ENCODE assay signal across 10 cellular contexts in genomic region chr4:111400736-111401135, GRCh38.
DNase-seq lines count a peak whose midpoint lies in the region; ATAC-seq and TF ChIP-seq lines count a peak whose summit lies in the region.
"Had no signal": no experiment of that assay in that cellular context is flagged by ENCODE, and none has a peak within 500 bp of the region (broad histone marks: within the 10 kb centered on the region; RNA-seq: fewer than 3 reads in every experiment).

No MANE protein-coding gene starts in this region.

- H3K79me2 ChIP-seq in SK-N-SH (ENCODE audit: insufficient read depth): no peaks in the 10 kb centered on the region

- H3K4me1 ChIP-seq in SK-N-SH (ENCODE audit: control insufficient read depth in 1 of 2, insufficient read depth in 2 of 2, low read depth in 1 of 2, low read length in 1 of 2) (peaks cover 0 to 10% of the 10 kb centered on the region in 2 experiments; a peak in 3 of 4 replicates), heart left ventricle (peaks cover 0 to 31% (median 10%) of the 10 kb centered on the region in 12 donors), prostate gland (replicated peaks) (no peaks in the 10 kb centered on the region)
- H3K4me1 ChIP-seq: colonic mucosa had no signal

- TF ChIP-seq POLR2A in heart left ventricle (IDR thresholded peaks at IDR 0.05): no peak
- no peak for TF ChIP-seq POLR2A in prostate gland (IDR thresholded peaks at IDR 0.05)

- peak; percentile 73 for ATAC-seq in Right ventricle myocardium inferior
- peak; percentile 71 to 83 (median 78) for ATAC-seq in heart left ventricle
- no peak for ATAC-seq in GM21529 (IDR thresholded peaks at IDR 0.05; ENCODE audit: unreplicated experiment)
- ATAC-seq: activated CD4-positive, CD25-positive, alpha-beta regulatory T cell treated with anti-CD3 and anti-CD28 coated beads, Interleukin-2, amount 50 U/mL, for 24 hours had no signal

- H3F3A ChIP-seq in SK-N-SH (replicated peaks; ENCODE audit: insufficient read depth): no peaks in the 10 kb centered on the region

- H3K27me3 ChIP-seq in SK-N-SH (ENCODE audit: insufficient read depth): no peaks in the 10 kb centered on the region
- no peaks in the 10 kb centered on the region for H3K27me3 ChIP-seq in heart left ventricle
- no peaks in the 10 kb centered on the region for H3K27me3 ChIP-seq in prostate gland (replicated peaks; ENCODE audit: insufficient read depth)
- H3K27me3 ChIP-seq: colonic mucosa had no signal

- H3K36me3 ChIP-seq in SK-N-SH (replicated peaks in 1 of 2; ENCODE audit: control insufficient read depth in 1 of 2, insufficient read depth in 2 of 2, low read length in 1 of 2) (no peaks in the 10 kb centered on the region), heart left ventricle (no peaks in the 10 kb centered on the region), prostate gland (no peaks in the 10 kb centered on the region)
- H3K36me3 ChIP-seq: colonic mucosa had no signal

- DNase-seq in Right ventricle myocardium inferior (ENCODE audit: missing footprints): no peak
- DNase-seq in cardiac septum (ENCODE audit: low spot score): no peak
- no peak for DNase-seq in SK-N-SH
- peak in 2 of 5 donors; percentile 21 to 42 for DNase-seq in heart left ventricle
- no peak for DNase-seq in effector CD8-positive, alpha-beta T cell (lab: John Stamatoyannopoulos, UW)
- no peak for DNase-seq in NCI-H128 (lab: John Stamatoyannopoulos, UW; ENCODE audit: unreplicated experiment)
- no peak for DNase-seq in prostate gland (ENCODE audit: low spot score)
- DNase-seq: colonic mucosa had no signal

- intact Hi-C loops in Right ventricle myocardium inferior (cut with DNase I): no loop called here
- intact Hi-C loops in cardiac septum (cut with DNase I): no loop called here
- intact Hi-C loops in heart left ventricle (cut with DNase I): no loop called here
- intact Hi-C loops in prostate gland (cut with DNase I): no loop called here

- H4K20me1 ChIP-seq in SK-N-SH (ENCODE audit: insufficient read depth): no peaks in the 10 kb centered on the region

- no peak overlapping the region for H2AFZ ChIP-seq in SK-N-SH (ENCODE audit: low read depth)

- H3K4me3 ChIP-seq in SK-N-SH (ENCODE audit: low read depth in 2 of 2, low read length in 1 of 2) (no peak overlapping the region), heart left ventricle (no peak overlapping the region), prostate gland (no peak overlapping the region)
- H3K4me3 ChIP-seq: colonic mucosa had no signal

- POLR2A ChIA-PET in SK-N-SH (lab: Yijun Ruan, JAX): no interaction called here

- no peaks in the 10 kb centered on the region for H3K9me2 ChIP-seq in SK-N-SH

- H3K27ac ChIP-seq in SK-N-SH (ENCODE audit: low read depth in 2 of 2, low read length in 1 of 2): peak overlapping the region in 1 of 2 experiments; percentile 85; a peak in 2 of 4 replicates
- H3K27ac ChIP-seq in heart left ventricle: no peak overlapping the region
- no peak overlapping the region for H3K27ac ChIP-seq in prostate gland
- H3K27ac ChIP-seq: colonic mucosa had no signal

- TF ChIP-seq CTCF in SK-N-SH (IDR thresholded peaks at IDR 0.05): no peak
- TF ChIP-seq CTCF in heart left ventricle (IDR thresholded peaks at IDR 0.05): no peak
- TF ChIP-seq CTCF in prostate gland (IDR thresholded peaks at IDR 0.05): no peak

- CTCF ChIA-PET in SK-N-SH (lab: Yijun Ruan, JAX): interaction anchor here (1.2 kb wide), 1 partner anchor 12 kb away, joined by 4 read pairs; no protein-coding TSS in a partner anchor

- H3K4me2 ChIP-seq in SK-N-SH: no peak overlapping the region

- 15% methylated on average over 4 of the region's 4 CpGs for WGBS in SK-N-SH (ENCODE audit: low lambda C conversion rate)
- WGBS in heart left ventricle, 4 donors: 21 to 28% (median 25%) methylated on average over 4 of the region's 4 CpGs
- 20% methylated on average over 4 of the region's 4 CpGs for whole genome bisulfite sequencing in prostate gland

- peak in 1 of 2 experiments; percentile 37; a peak in 1 of 4 replicates for TF ChIP-seq EP300 in SK-N-SH (IDR thresholded peaks at IDR 0.05; ENCODE audit: borderline replicate concordance in 1 of 2, low read depth in 1 of 2, low read length in 1 of 2)

- H3K9me3 ChIP-seq in SK-N-SH (no peaks in the 10 kb centered on the region), heart left ventricle (no peaks in the 10 kb centered on the region), prostate gland (no peaks in the 10 kb centered on the region)
- H3K9me3 ChIP-seq: colonic mucosa had no signal

- no peak overlapping the region for H3K9ac ChIP-seq in SK-N-SH

- TF ChIP-seq RAD21 in SK-N-SH (IDR thresholded peaks at IDR 0.05; ENCODE audit: low read length): no peak

TF ChIP-seq in SK-N-SH, 30 proteins besides CTCF, POLR2A, EP300 and RAD21:
- TF ChIP-seq GATA2 (CRISPR knock-in tag; IDR thresholded peaks at IDR 0.05) (no peak), USF2 (IDR thresholded peaks at IDR 0.05; ENCODE audit: borderline replicate concordance, low read depth, low read length) (no peak), RCOR1 (IDR thresholded peaks at IDR 0.05; ENCODE audit: low read length) (0 out of 2 replicates have a peak, but pooled peaks have one; percentile 29), YY1 (IDR thresholded peaks at IDR 0.05; ENCODE audit: low read depth) (no peak), NRF1 (IDR thresholded peaks at IDR 0.05; ENCODE audit: low read depth, low read length) (no peak), PBX3 (IDR thresholded peaks at IDR 0.05) (no peak), TCF12 (IDR thresholded peaks at IDR 0.05) (no peak), MXI1 (IDR thresholded peaks at IDR 0.05; ENCODE audit: low read depth, low read length) (peak; percentile 33; the same call in 1 of the 2 replicates), RFX5 (IDR thresholded peaks at IDR 0.05; ENCODE audit: low read length) (no peak), GABPA (IDR thresholded peaks at IDR 0.05; ENCODE audit: low read depth) (no peak), TEAD4 (IDR thresholded peaks at IDR 0.05; ENCODE audit: borderline replicate concordance, insufficient read depth) (no peak)
